In genomic region chr1:26733392-26733791, GRCh38 we compare ENCODE assay signal across 12 cellular contexts. TPM values are rescaled to one million over a fixed set of nuclear protein-coding genes. Genes with fewer than 3 reads are reported as not detected.
DNase-seq lines count a peak whose midpoint lies in the region; ATAC-seq and TF ChIP-seq lines count a peak whose summit lies in the region.
"Had no signal": no experiment of that assay in that cellular context is flagged by ENCODE, and none has a peak within 500 bp of the region (broad histone marks: within the 10 kb centered on the region; RNA-seq: fewer than 3 reads in every experiment).

No MANE protein-coding gene starts in this region.

- no peaks in the 10 kb centered on the region for H3K9me3 ChIP-seq in BLaER1 treated with 17β-estradiol and CSF1 and Interleukin-3, amounts not matched to agents 10 nM and 100 nM (replicated peaks in 1 of 11)
- no peaks in the 10 kb centered on the region for H3K9me3 ChIP-seq in CD8-positive, alpha-beta T cell (ENCODE audit: low read length)
- H3K9me3 ChIP-seq: SJCRH30 had no signal

- peaks cover 0 to 44% (median 15%) of the 10 kb centered on the region in 10 experiments; a peak in 15 of 20 replicates for H3K4me1 ChIP-seq in BLaER1 treated with 17β-estradiol and CSF1 and Interleukin-3, amounts not matched to agents 10 nM and 100 nM
- peaks cover 41% of the 10 kb centered on the region for H3K4me1 ChIP-seq in CD8-positive, alpha-beta T cell (ENCODE audit: insufficient read depth, low read length)

- CTCF ChIA-PET in CD8-positive, alpha-beta T cell (lab: Charles Lee) = interaction anchor here (1.0 to 1.3 kb wide), 3 partner anchors 35 to 55 kb away, joined by 3 read pairs; no protein-coding TSS in a partner anchor

- H3K27ac ChIP-seq in BLaER1 treated with 17β-estradiol and CSF1 and Interleukin-3, amounts not matched to agents 10 nM and 100 nM = peak overlapping the region in 6 of 11 experiments; percentile 3 to 59 (median 46); a peak in 9 of 22 replicates
- H3K27ac ChIP-seq in CD8-positive, alpha-beta T cell (ENCODE audit: low read depth, low read length) = no peak overlapping the region
- H3K27ac ChIP-seq: SJCRH30 had no signal

- H3K4me3 Mint-ChIP-seq in CD8-positive, alpha-beta T cell = no peak overlapping the region
- peak overlapping the region; percentile 53 for H3K4me3 Mint-ChIP-seq in activated T-helper 17 cell treated with anti-CD3 and anti-CD28 coated beads, Interleukin-2, amount 50 U/mL, for 72 hours
- H3K4me3 Mint-ChIP-seq in nephron progenitor cell = no peak overlapping the region
- H3K4me3 Mint-ChIP-seq: GM23338 had no signal

- no peak for DNase-seq in CD8-positive, alpha-beta T cell
- DNase-seq in nephron progenitor cell (no peak), GM19238 (ENCODE audit: insufficient read length, low spot score) (no peak), posterior vena cava (ENCODE audit: low spot score) (no peak)
- DNase-seq: amygdala, NCI-H1417, right cardiac atrium, SJCRH30 had no signal

- no peak overlapping the region for H3K4me3 ChIP-seq in BLaER1 treated with 17β-estradiol and CSF1 and Interleukin-3, amounts not matched to agents 10 nM and 100 nM
- H3K4me3 ChIP-seq in CD8-positive, alpha-beta T cell (ENCODE audit: low read depth, low read length) = no peak overlapping the region
- H3K4me3 ChIP-seq: GM23338, SJCRH30 had no signal

- POLR2A ChIA-PET in CD8-positive, alpha-beta T cell (lab: Charles Lee) = interaction anchor here (0.9 to 1.4 kb wide), 3 partner anchors 9 to 31 kb away, joined by 3 to 5 read pairs (median 3); no protein-coding TSS in a partner anchor

- peaks cover 74 to 97% (median 90%) of the 10 kb centered on the region in 11 experiments for H4K20me1 ChIP-seq in BLaER1 treated with 17β-estradiol and CSF1 and Interleukin-3, amounts not matched to agents 10 nM and 100 nM

- peak overlapping the region in 5 of 11 experiments; percentile 8 to 46 (median 14); a peak in 4 of 22 replicates for H3K9ac ChIP-seq in BLaER1 treated with 17β-estradiol and CSF1 and Interleukin-3, amounts not matched to agents 10 nM and 100 nM

- peak overlapping the region in 6 of 11 experiments; percentile 5 to 70 (median 52); a peak in 10 of 22 replicates for H3K4me2 ChIP-seq in BLaER1 treated with 17β-estradiol and CSF1 and Interleukin-3, amounts not matched to agents 10 nM and 100 nM
- H3K4me2 ChIP-seq: GM23338 had no signal

- H3K27me3 ChIP-seq in BLaER1 treated with 17β-estradiol and CSF1 and Interleukin-3, amounts not matched to agents 10 nM and 100 nM = no peaks in the 10 kb centered on the region
- no peaks in the 10 kb centered on the region for H3K27me3 ChIP-seq in CD8-positive, alpha-beta T cell (ENCODE audit: insufficient read depth, low read length)
- H3K27me3 ChIP-seq: SJCRH30 had no signal

- no peaks in the 10 kb centered on the region for H3K27me3 Mint-ChIP-seq in CD8-positive, alpha-beta T cell (ENCODE audit: low read depth)
- H3K27me3 Mint-ChIP-seq in activated T-helper 17 cell treated with anti-CD3 and anti-CD28 coated beads, Interleukin-2, amount 50 U/mL, for 72 hours = no peaks in the 10 kb centered on the region
- H3K27me3 Mint-ChIP-seq in nephron progenitor cell (ENCODE audit: low read depth, poor library complexity) = no peaks in the 10 kb centered on the region

- peaks cover 76% of the 10 kb centered on the region for H3K36me3 Mint-ChIP-seq in CD8-positive, alpha-beta T cell
- H3K36me3 Mint-ChIP-seq in activated T-helper 17 cell treated with anti-CD3 and anti-CD28 coated beads, Interleukin-2, amount 50 U/mL, for 72 hours (ENCODE audit: low read depth) = peaks cover 91% of the 10 kb centered on the region
- peaks cover 72% of the 10 kb centered on the region for H3K36me3 Mint-ChIP-seq in nephron progenitor cell (ENCODE audit: low read depth)

- no peak for ATAC-seq in CD8-positive, alpha-beta T cell
- peak; percentile 88 for ATAC-seq in activated T-helper 17 cell treated with anti-CD3 and anti-CD28 coated beads, Interleukin-2, amount 50 U/mL, for 72 hours (replicated peaks)
- no peak for ATAC-seq in HG03175 (IDR thresholded peaks at IDR 0.05; ENCODE audit: unreplicated experiment)
- ATAC-seq: GM23338 had no signal

- H3K4me1 Mint-ChIP-seq in CD8-positive, alpha-beta T cell (ENCODE audit: low read depth) = peaks cover 66% of the 10 kb centered on the region
- peaks cover 46% of the 10 kb centered on the region for H3K4me1 Mint-ChIP-seq in activated T-helper 17 cell treated with anti-CD3 and anti-CD28 coated beads, Interleukin-2, amount 50 U/mL, for 72 hours
- H3K4me1 Mint-ChIP-seq in nephron progenitor cell = peaks cover under 1% of the 10 kb centered on the region

- no peaks in the 10 kb centered on the region for H3K9me3 Mint-ChIP-seq in CD8-positive, alpha-beta T cell
- no peaks in the 10 kb centered on the region for H3K9me3 Mint-ChIP-seq in activated T-helper 17 cell treated with anti-CD3 and anti-CD28 coated beads, Interleukin-2, amount 50 U/mL, for 72 hours
- H3K9me3 Mint-ChIP-seq in nephron progenitor cell = no peaks in the 10 kb centered on the region
- H3K9me3 Mint-ChIP-seq: GM23338 had no signal

- H3K36me3 ChIP-seq in BLaER1 treated with 17β-estradiol and CSF1 and Interleukin-3, amounts not matched to agents 10 nM and 100 nM = peaks cover 93 to 100% (median 99%) of the 10 kb centered on the region in 11 experiments
- H3K36me3 ChIP-seq in CD8-positive, alpha-beta T cell (ENCODE audit: insufficient read depth, low read length) = peaks cover 40% of the 10 kb centered on the region

- peak overlapping the region; percentile 82 for H3K27ac Mint-ChIP-seq in CD8-positive, alpha-beta T cell
- peak overlapping the region; percentile 64 for H3K27ac Mint-ChIP-seq in activated T-helper 17 cell treated with anti-CD3 and anti-CD28 coated beads, Interleukin-2, amount 50 U/mL, for 72 hours
- H3K27ac Mint-ChIP-seq in nephron progenitor cell = peak overlapping the region; percentile 48
- H3K27ac Mint-ChIP-seq: GM23338 had no signal

- no peak for TF ChIP-seq CTCF in CD8-positive, alpha-beta T cell (IDR thresholded peaks at IDR 0.05)
- TF ChIP-seq CTCF in nephron progenitor cell (IDR thresholded peaks at IDR 0.05) = no peak

- intact Hi-C loops in CD8-positive, alpha-beta T cell (cut with DNase I, micrococcal nuclease) = no loop called here
- intact Hi-C loops in posterior vena cava (cut with DNase I) = no loop called here

RNA-seq across cellular contexts. Expression of gene ARID1A, which starts 37.6 kb away (rescaled TPM):
- total RNA-seq in CD8-positive, alpha-beta T cell = 100 to 1,000 TPM; 104 to 105 TPM
- total RNA-seq in activated T-helper 17 cell treated with anti-CD3 and anti-CD28 coated beads, Interleukin-2, amount 50 U/mL, for 72 hours = 10 to 100 TPM; 72.5 to 83.4 TPM
- 10 to 100 TPM; 48.1 to 48.6 TPM for total RNA-seq in posterior vena cava

RNA-seq across cellular contexts. Expression of gene PIGV, which starts 54.4 kb away (rescaled TPM):
- total RNA-seq in CD8-positive, alpha-beta T cell = 10 to 100 TPM in 1 of 2 experiments, 1 to 10 TPM in 1; 9.5 to 12.7 TPM
- 10 to 100 TPM; 14.0 to 18.1 TPM for total RNA-seq in activated T-helper 17 cell treated with anti-CD3 and anti-CD28 coated beads, Interleukin-2, amount 50 U/mL, for 72 hours
- total RNA-seq in posterior vena cava = 1 to 10 TPM; 6.3 to 7.9 TPM
